10 cellular contexts compared by ENCODE assay signal in genomic region chr20:38125157-38126056, GRCh38. TPM values are rescaled to one million over a fixed set of nuclear protein-coding genes. Genes with fewer than 3 reads are reported as not detected.
A peak's percentile ranks its signal among the peaks of the same experiment; 100 is the strongest.
DNase-seq lines count a peak whose midpoint lies in the region; ATAC-seq and TF ChIP-seq lines count a peak whose summit lies in the region.
"Had no signal": no experiment of that assay in that cellular context is flagged by ENCODE, and none has a peak within 500 bp of the region (broad histone marks: within the 10 kb centered on the region; RNA-seq: fewer than 3 reads in every experiment).

No MANE protein-coding gene starts in this region.

- no peaks in the 10 kb centered on the region for H3K9me2 ChIP-seq in HCT116 (ENCODE audit: insufficient read depth)
- no peaks in the 10 kb centered on the region for H3K9me2 ChIP-seq in PC-9 (ENCODE audit: insufficient read depth)

- no peak for ATAC-seq in HCT116

- no peaks in the 10 kb centered on the region for H3K9me3 Mint-ChIP-seq in CD4-positive, alpha-beta memory T cell
- no peaks in the 10 kb centered on the region for H3K9me3 Mint-ChIP-seq in immature natural killer cell
- H3K9me3 Mint-ChIP-seq in endothelial cell (ENCODE audit: unreplicated experiment) = no peaks in the 10 kb centered on the region

- H2AFZ ChIP-seq in HCT116 (ENCODE audit: low read depth, low read length, poor library complexity, severe bottlenecking) (no peak overlapping the region), PC-9 (no peak overlapping the region)

- no peak for TF ChIP-seq RAD21 in HCT116 (IDR thresholded peaks at IDR 0.05; ENCODE audit: low read depth)

- no TSS peak for BruUV-seq in HCT116 (replicated peaks; lab: Mats Ljungman, UMichigan)
- no TSS peak for BruUV-seq in PC-9 (replicated peaks; lab: Mats Ljungman, UMichigan)

- H3K4me1 Mint-ChIP-seq in CD4-positive, alpha-beta memory T cell = peaks cover 0 to 6% (median 2%) of the 10 kb centered on the region in 4 donors
- no peaks in the 10 kb centered on the region for H3K4me1 Mint-ChIP-seq in immature natural killer cell
- H3K4me1 Mint-ChIP-seq in endothelial cell (ENCODE audit: unreplicated experiment) = peaks cover 18% of the 10 kb centered on the region

- H3K9ac ChIP-seq in HCT116 (ENCODE audit: low read length) = no peak overlapping the region

- no peaks in the 10 kb centered on the region for H3K79me2 ChIP-seq in HCT116 (ENCODE audit: insufficient read depth, low read length)
- no peaks in the 10 kb centered on the region for H3K79me2 ChIP-seq in PC-9 (ENCODE audit: low read depth)

- H3K4me2 ChIP-seq in HCT116 (ENCODE audit: low read length) (peak overlapping the region; percentile 71), PC-9 (peak overlapping the region; percentile 69)

- POLR2A ChIA-PET in HCT116 (lab: Charles Lee) (no interaction called here), PC-9 (lab: Charles Lee; ENCODE audit: unreplicated experiment) (no interaction called here)
- POLR2A ChIA-PET in CD4-positive, alpha-beta memory T cell (lab: Charles Lee; ENCODE audit: partially characterized antibody) = no interaction called here

- no peaks in the 10 kb centered on the region for H4K20me1 ChIP-seq in HCT116 (ENCODE audit: insufficient read depth)
- no peaks in the 10 kb centered on the region for H4K20me1 ChIP-seq in PC-9 (ENCODE audit: insufficient read depth)

- H3K27ac Mint-ChIP-seq in CD4-positive, alpha-beta memory T cell = no peak overlapping the region
- no peak overlapping the region for H3K27ac Mint-ChIP-seq in immature natural killer cell
- H3K27ac Mint-ChIP-seq in endothelial cell (ENCODE audit: unreplicated experiment) = no peak overlapping the region

- CTCF ChIA-PET in HCT116 (lab: Charles Lee) = interaction anchor here (0.8 to 0.9 kb wide), 3 partner anchors 12 to 96 kb away, joined by 3 to 4 read pairs (median 4); no protein-coding TSS in a partner anchor
- CTCF ChIA-PET in PC-9 (lab: Charles Lee) = interaction anchor here (0.5 kb wide), 1 partner anchor 68 kb away, joined by 3 read pairs; no protein-coding TSS in a partner anchor
- CTCF ChIA-PET in CD4-positive, alpha-beta memory T cell (lab: Charles Lee; ENCODE audit: partially characterized antibody) = no interaction called here

- H3K4me3 ChIP-seq in HCT116 (replicated peaks in 1 of 2; ENCODE audit: low read depth in 1 of 2, low read length in 2 of 2) = no peak overlapping the region
- H3K4me3 ChIP-seq in PC-9 = no peak overlapping the region
- no peak overlapping the region for H3K4me3 ChIP-seq in fibroblast of pulmonary artery (replicated peaks; ENCODE audit: low read depth, low read length)
- H3K4me3 ChIP-seq in CD4-positive, alpha-beta memory T cell (ENCODE audit: low read length in 2 of 2) = no peak overlapping the region

- H3K27me3 Mint-ChIP-seq in CD4-positive, alpha-beta memory T cell = peaks cover 0 to 2% of the 10 kb centered on the region in 2 donors
- H3K27me3 Mint-ChIP-seq in immature natural killer cell (ENCODE audit: low read depth in 3 of 3) = peaks cover 0 to 1% (median 0%) of the 10 kb centered on the region in 3 donors
- H3K27me3 Mint-ChIP-seq in endothelial cell (ENCODE audit: unreplicated experiment) = peaks cover 4% of the 10 kb centered on the region

- TF ChIP-seq CTCF in HCT116 (IDR thresholded peaks at IDR 0.05 in 2 of 3, conservative IDR thresholded peaks at IDR 0.05 in 1 of 3; ENCODE audit: borderline replicate concordance in 1 of 3, insufficient read depth in 1 of 3, low read depth in 2 of 3, low read length in 2 of 3) (peak in 1 of 3 experiments; percentile 20; a peak in 1 of 6 replicates), PC-9 (conservative IDR thresholded peaks at IDR 0.05) (no peak), fibroblast of pulmonary artery (IDR thresholded peaks at IDR 0.05; ENCODE audit: low read length, missing control alignments) (no peak), endothelial cell (IDR thresholded peaks at IDR 0.05; ENCODE audit: unreplicated experiment) (no peak)

- RAD21 ChIA-PET in HCT116 (lab: Charles Lee; ENCODE audit: low non-redundant PET in 1 of 2, low total read pairs in 2 of 2, uncharacterized antibody in 2 of 2, unreplicated experiment in 2 of 2) = no interaction called here

- H3K36me3 Mint-ChIP-seq in CD4-positive, alpha-beta memory T cell = no peaks in the 10 kb centered on the region
- H3K36me3 Mint-ChIP-seq in immature natural killer cell (no peaks in the 10 kb centered on the region), endothelial cell (ENCODE audit: low read depth, unreplicated experiment) (peaks cover 5% of the 10 kb centered on the region)

- H3K27ac ChIP-seq in HCT116 (ENCODE audit: low read depth, low read length) (no peak overlapping the region; the same call in 1 of the 2 replicates), PC-9 (peak overlapping the region; percentile 97)
- H3K27ac ChIP-seq in CD4-positive, alpha-beta memory T cell (ENCODE audit: low read depth, low read length) = no peak overlapping the region

- no peak for TF ChIP-seq POLR2A in HCT116 (IDR thresholded peaks at IDR 0.05; ENCODE audit: borderline replicate concordance, extremely low read depth, insufficient read depth, insufficient read length)

- H3K9me3 ChIP-seq in HCT116 (ENCODE audit: control insufficient read depth in 1 of 2, insufficient read depth in 1 of 2, low read depth in 1 of 2, low read length in 2 of 2) = no peaks in the 10 kb centered on the region
- no peaks in the 10 kb centered on the region for H3K9me3 ChIP-seq in PC-9 (ENCODE audit: insufficient read depth, low read depth)
- H3K9me3 ChIP-seq in CD4-positive, alpha-beta memory T cell (ENCODE audit: control insufficient read depth in 1 of 2, low read length in 2 of 2) = no peaks in the 10 kb centered on the region

- H3K36me3 ChIP-seq in HCT116 (ENCODE audit: control insufficient read depth in 1 of 2, insufficient read depth in 2 of 2, low read length in 2 of 2) = no peaks in the 10 kb centered on the region
- peaks cover 15% of the 10 kb centered on the region for H3K36me3 ChIP-seq in PC-9 (ENCODE audit: low read depth)
- H3K36me3 ChIP-seq in CD4-positive, alpha-beta memory T cell (ENCODE audit: insufficient read depth, low read length) = no peaks in the 10 kb centered on the region

- no peak for DNase-seq in HCT116 (ENCODE audit: low read depth, low spot score)
- peak; percentile 68 to 77 for DNase-seq in PC-9
- DNase-seq in fibroblast of pulmonary artery (ENCODE audit: low read depth) = peak; percentile 86
- DNase-seq in pulmonary artery endothelial cell (ENCODE audit: low read depth, low spot score) = peak; percentile 73
- no peak for DNase-seq in CD4-positive, alpha-beta memory T cell
- DNase-seq in immature natural killer cell = no peak
- no peak for DNase-seq in endothelial cell (ENCODE audit: low spot score)
- no peak for DNase-seq in stimulated activated naive CD4-positive, alpha-beta T cell treated with Interleukin-2 at 50 U/mL for 16 hours (lab: John Stamatoyannopoulos, UW)
- DNase-seq: effector CD8-positive, alpha-beta T cell; T-helper 9 cell had no signal

- no peak overlapping the region for H3K4me3 Mint-ChIP-seq in CD4-positive, alpha-beta memory T cell
- H3K4me3 Mint-ChIP-seq in immature natural killer cell = no peak overlapping the region
- no peak overlapping the region for H3K4me3 Mint-ChIP-seq in endothelial cell (ENCODE audit: unreplicated experiment)

- H3K27me3 ChIP-seq in HCT116 (ENCODE audit: insufficient read depth, low read length) (no peaks in the 10 kb centered on the region), PC-9 (ENCODE audit: insufficient read depth, low read depth) (no peaks in the 10 kb centered on the region)
- H3K27me3 ChIP-seq in CD4-positive, alpha-beta memory T cell (ENCODE audit: insufficient read depth, low read length) = no peaks in the 10 kb centered on the region

- intact Hi-C loops in HCT116 (cut with micrococcal nuclease) (no loop called here), PC-9 (cut with micrococcal nuclease; ENCODE audit: unreplicated experiment) (loop anchor here (1.0 to 2.0 kb wide), 3 partner anchors 9 to 27 kb away; no protein-coding TSS in a partner anchor)
- intact Hi-C loops in CD4-positive, alpha-beta memory T cell (cut with micrococcal nuclease) = no loop called here

- peaks cover 72% of the 10 kb centered on the region for H3F3A ChIP-seq in PC-9 (ENCODE audit: insufficient read depth, low read depth)

- peaks cover 27 to 35% of the 10 kb centered on the region in 2 experiments for H3K4me1 ChIP-seq in HCT116 (ENCODE audit: control insufficient read depth in 1 of 2, insufficient read depth in 2 of 2, low read length in 2 of 2)
- peaks cover 66% of the 10 kb centered on the region for H3K4me1 ChIP-seq in PC-9 (replicated peaks; ENCODE audit: insufficient read depth)
- H3K4me1 ChIP-seq in CD4-positive, alpha-beta memory T cell (ENCODE audit: insufficient read depth, low read length) = no peaks in the 10 kb centered on the region

TF ChIP-seq in HCT116, 20 proteins besides CTCF, POLR2A, EP300 and RAD21:
- TF ChIP-seq, protein P1, sequence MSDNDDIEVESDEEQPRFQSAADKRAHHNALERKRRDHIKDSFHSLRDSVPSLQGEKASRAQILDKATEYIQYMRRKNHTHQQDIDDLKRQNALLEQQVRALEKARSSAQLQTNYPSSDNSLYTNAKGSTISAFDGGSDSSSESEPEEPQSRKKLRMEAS (IDR thresholded peaks at IDR 0.05) = no peak
- TF ChIP-seq TCF7L2 (IDR thresholded peaks at IDR 0.05; ENCODE audit: borderline replicate concordance, extremely low read depth, insufficient read depth, insufficient read length) (no peak), ZFX (IDR thresholded peaks at IDR 0.05) (no peak), EZH2phosphoT487 (IDR thresholded peaks at IDR 0.05; ENCODE audit: borderline replicate concordance) (no peak), CEBPB (IDR thresholded peaks at IDR 0.05; ENCODE audit: low read depth) (no peak), YY1 (IDR thresholded peaks at IDR 0.05; ENCODE audit: extremely low read depth, insufficient replicate concordance, low read depth, low read length) (no peak)

RNA-seq across cellular contexts. Expression of gene TGM2, which starts 39.7 kb away (rescaled TPM):
- total RNA-seq in HCT116 (2021; ENCODE audit: unreplicated experiment) (6.1 TPM), PC-9 (2021) (286 and 333 TPM in 2 replicates), pulmonary artery endothelial cell (390 and 674 TPM in 2 replicates), endothelial cell (ENCODE audit: unreplicated experiment) (216 TPM)
- 8.2 and 9.5 TPM in 2 replicates for polyA plus RNA-seq in HCT116 (2012)
- under 1 TPM; 0.50 to 0.67 TPM for total RNA-seq in CD4-positive, alpha-beta memory T cell
- under 1 TPM; 0.09 to 0.11 TPM for polyA plus RNA-seq in CD4-positive, alpha-beta memory T cell
- not detected for polyA plus RNA-seq in immature natural killer cell

Comparison
In these comparisons a context has a peak if more than half of its experiments do, and no peak if none do; other contexts are left out.
1. DNase-seq: peak in PC-9 (2 of 2), fibroblast of pulmonary artery (single experiment) and pulmonary artery endothelial cell (single experiment); none in HCT116 (single experiment), CD4-positive, alpha-beta memory T cell (0 of 5), immature natural killer cell (0 of 3), endothelial cell (single experiment) and stimulated activated naive CD4-positive, alpha-beta T cell treated with Interleukin-2 at 50 U/mL for 16 hours (single experiment).
2. RNA of gene TGM2, which starts 39.7 kb away (total RNA-seq): 390 to 674 TPM in pulmonary artery endothelial cell, 286 to 333 TPM in PC-9 and 216 TPM in endothelial cell (single experiment); 6.1 TPM in HCT116 (single experiment) and 0.50 to 0.67 TPM in CD4-positive, alpha-beta memory T cell; every median in the first group is over 10 times any median in the second.